Comparison of ENCODE assay signal across 20 cellular contexts in genomic region chr5:91123291-91123690, GRCh38.
DNase-seq lines count a peak whose midpoint lies in the region; ATAC-seq and TF ChIP-seq lines count a peak whose summit lies in the region.
"Had no signal": no experiment of that assay in that cellular context is flagged by ENCODE, and none has a peak within 500 bp of the region (broad histone marks: within the 10 kb centered on the region; RNA-seq: fewer than 3 reads in every experiment).

No MANE protein-coding gene starts in this region.

- in situ Hi-C loops in mammary epithelial cell (cut with MboI; ENCODE audit: low sequenced_read_pairs in 2 of 2) = no loop called here

- CTCF ChIA-PET in mammary epithelial cell (lab: Charles Lee; ENCODE audit: low non-redundant PET) = no interaction called here

- H3K36me3 ChIP-seq in breast epithelium = no peaks in the 10 kb centered on the region
- no peaks in the 10 kb centered on the region for H3K36me3 ChIP-seq in mammary epithelial cell (ENCODE audit: insufficient read depth, low read length)
- no peaks in the 10 kb centered on the region for H3K36me3 ChIP-seq in gastroesophageal sphincter
- no peaks in the 10 kb centered on the region for H3K36me3 ChIP-seq in stomach

- H3K27ac ChIP-seq in breast epithelium (peak overlapping the region; percentile 71 to 84), mammary epithelial cell (ENCODE audit: insufficient read depth, low read depth, low read length) (no peak overlapping the region), gastroesophageal sphincter (peak overlapping the region in 3 of 4 donors; percentile 33 to 74 (median 55)), stomach (peak overlapping the region in 3 of 5 donors; percentile 20 to 83 (median 66))

- H3K27ac Mint-ChIP-seq in activated T-cell treated with anti-CD3 and anti-CD28 coated beads, Interleukin-2, amount 50 U/mL, for 24 hours = no peak overlapping the region
- H3K27ac Mint-ChIP-seq: CD4-positive, alpha-beta T cell had no signal

- no peak overlapping the region for H3K4me3 Mint-ChIP-seq in activated T-cell treated with anti-CD3 and anti-CD28 coated beads, Interleukin-2, amount 50 U/mL, for 24 hours
- H3K4me3 Mint-ChIP-seq: CD4-positive, alpha-beta T cell had no signal

- no peak overlapping the region for H3K9ac ChIP-seq in mammary epithelial cell (ENCODE audit: insufficient read depth, low read length)

- H3K4me3 ChIP-seq in breast epithelium = no peak overlapping the region
- H3K4me3 ChIP-seq in mammary epithelial cell (replicated peaks in 1 of 3; ENCODE audit: insufficient read depth in 1 of 3, low read depth in 2 of 3, low read length in 3 of 3) = no peak overlapping the region
- no peak overlapping the region for H3K4me3 ChIP-seq in gastroesophageal sphincter
- H3K4me3 ChIP-seq in stomach = no peak overlapping the region
- H3K4me3 ChIP-seq: GM12878, K562 had no signal

- H3K9me3 Mint-ChIP-seq in activated T-cell treated with anti-CD3 and anti-CD28 coated beads, Interleukin-2, amount 50 U/mL, for 24 hours = no peaks in the 10 kb centered on the region
- H3K9me3 Mint-ChIP-seq: CD4-positive, alpha-beta T cell had no signal

- dilution Hi-C loops in mammary epithelial cell (cut with HindIII; ENCODE audit: low sequenced_read_pairs) = no loop called here

- ATAC-seq in gastroesophageal sphincter (no peak), GM18867 (IDR thresholded peaks at IDR 0.05; ENCODE audit: unreplicated experiment) (no peak)
- ATAC-seq: GM12878, K562, PC-3 had no signal

- no peaks in the 10 kb centered on the region for H3K36me3 Mint-ChIP-seq in activated T-cell treated with anti-CD3 and anti-CD28 coated beads, Interleukin-2, amount 50 U/mL, for 24 hours (ENCODE audit: low read depth)

- H3K79me2 ChIP-seq in mammary epithelial cell (ENCODE audit: insufficient read depth, low read length) = no peaks in the 10 kb centered on the region

- H3K4me1 ChIP-seq in breast epithelium (peaks cover 4 to 25% of the 10 kb centered on the region in 2 donors), mammary epithelial cell (ENCODE audit: insufficient read depth, low read length) (peaks cover 6% of the 10 kb centered on the region), gastroesophageal sphincter (peaks cover 18 to 100% (median 34%) of the 10 kb centered on the region in 3 donors), stomach (peaks cover 32 to 90% (median 58%) of the 10 kb centered on the region in 4 donors)

- no TSS peak for BruUV-seq in mammary epithelial cell (replicated peaks; lab: Mats Ljungman, UMichigan)

- H3K4me2 ChIP-seq in mammary epithelial cell (ENCODE audit: insufficient read depth, low read depth, low read length) = no peak overlapping the region

- H4K20me1 ChIP-seq in mammary epithelial cell (ENCODE audit: insufficient read depth, low read length) = no peaks in the 10 kb centered on the region

- 64% methylated on average over 3 of the region's 3 CpGs for WGBS in mammary epithelial cell (ENCODE audit: low coverage, missing lambda C conversion rate)
- 45 to 47% methylated on average over 2 to 3 of the region's 3 CpGs for WGBS in gastroesophageal sphincter (ENCODE audit: low coverage in 1 of 2), 2 donors
- 57 to 65% (median 60%) methylated on average over 3 of the region's 3 CpGs for WGBS in stomach, 5 donors

- TF ChIP-seq CTCF in breast epithelium (IDR thresholded peaks at IDR 0.05) (no peak), mammary epithelial cell (conservative IDR thresholded peaks at IDR 0.05 in 1 of 2, IDR thresholded peaks at IDR 0.05 in 1 of 2; ENCODE audit: extremely low read depth in 1 of 2, insufficient read depth in 1 of 2, low read depth in 1 of 2, low read length in 2 of 2) (no peak), gastroesophageal sphincter (IDR thresholded peaks at IDR 0.05) (no peak), stomach (IDR thresholded peaks at IDR 0.05) (no peak)

- H3K27me3 Mint-ChIP-seq in activated T-cell treated with anti-CD3 and anti-CD28 coated beads, Interleukin-2, amount 50 U/mL, for 24 hours = peaks cover 1% of the 10 kb centered on the region
- H3K27me3 Mint-ChIP-seq: CD4-positive, alpha-beta T cell had no signal

- H3K9me3 ChIP-seq in breast epithelium (no peaks in the 10 kb centered on the region), mammary epithelial cell (replicated peaks; ENCODE audit: insufficient read depth, low read length) (no peaks in the 10 kb centered on the region), gastroesophageal sphincter (no peaks in the 10 kb centered on the region), stomach (no peaks in the 10 kb centered on the region)
- H3K9me3 ChIP-seq: Caco-2 had no signal

- H3K27me3 ChIP-seq in breast epithelium (no peaks in the 10 kb centered on the region), mammary epithelial cell (ENCODE audit: insufficient read depth, low read length) (no peaks in the 10 kb centered on the region), gastroesophageal sphincter (no peaks in the 10 kb centered on the region), stomach (no peaks in the 10 kb centered on the region)

- no peak for TF ChIP-seq EP300 in gastroesophageal sphincter (IDR thresholded peaks at IDR 0.05)
- no peak for TF ChIP-seq EP300 in stomach (IDR thresholded peaks at IDR 0.05)

- intact Hi-C loops in breast epithelium (cut with DNase I; ENCODE audit: low total_unique reads) (no loop called here), mammary epithelial cell (cut with micrococcal nuclease) (no loop called here), stomach (cut with DNase I; ENCODE audit: low total_unique reads) (no loop called here)

- H3K4me1 Mint-ChIP-seq in activated T-cell treated with anti-CD3 and anti-CD28 coated beads, Interleukin-2, amount 50 U/mL, for 24 hours (ENCODE audit: low read depth) = no peaks in the 10 kb centered on the region

- no peak overlapping the region for H2AFZ ChIP-seq in mammary epithelial cell (ENCODE audit: low read depth, low read length)

- no peak for DNase-seq in breast epithelium (ENCODE audit: low spot score in 2 of 2)
- DNase-seq in mammary epithelial cell = no peak
- DNase-seq in stomach = no peak
- DNase-seq in DMS53 (lab: John Stamatoyannopoulos, UW) = no peak
- no peak for DNase-seq in activated T-cell treated with anti-CD3 and anti-CD28 coated beads, Interleukin-2, amount 50 U/mL, for 24 hours
- DNase-seq in DMS153 (lab: John Stamatoyannopoulos, UW) = no peak
- DNase-seq: Caco-2; CD4-positive, alpha-beta T cell; EL; NCI-H1092 treated with DMSO at 0.1 percent for 48 hours; NCI-H1694; NCI-H510A; NCI-H774; PC-3; RPMI8226; SHP77 treated with DMSO at 0.1 percent for 48 hours had no signal

- TF ChIP-seq POLR2A in breast epithelium (IDR thresholded peaks at IDR 0.05) = no peak
- no peak for TF ChIP-seq POLR2A in gastroesophageal sphincter (IDR thresholded peaks at IDR 0.05)
- TF ChIP-seq POLR2A in stomach (IDR thresholded peaks at IDR 0.05) = no peak
